Comparison of ENCODE assay signal across 16 cellular contexts in the genomic region with DNA sequence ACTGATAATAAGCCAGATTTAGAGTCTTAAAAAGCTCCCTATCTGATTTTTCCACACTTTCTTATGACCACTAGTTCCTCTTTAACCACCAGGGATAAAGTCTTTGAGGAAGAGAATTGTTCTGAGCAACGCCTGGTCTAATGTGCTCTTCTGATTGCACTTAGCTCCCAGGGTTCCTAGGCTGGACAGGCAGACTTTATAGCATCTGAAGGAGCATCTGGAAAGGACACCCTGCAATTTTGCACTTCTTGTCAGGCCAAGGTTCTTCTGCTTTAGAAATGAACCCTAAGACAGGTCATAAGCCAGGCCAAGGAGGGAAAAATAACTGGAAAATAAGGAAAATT.
A peak's percentile ranks its signal among the peaks of the same experiment; 100 is the strongest.
DNase-seq lines count a peak whose midpoint lies in the region; ATAC-seq, FAIRE-seq and TF ChIP-seq lines count a peak whose summit lies in the region.
"Had no signal": no experiment of that assay in that cellular context is flagged by ENCODE, and none has a peak within 500 bp of the region (broad histone marks: within the 10 kb centered on the region; RNA-seq: fewer than 3 reads in every experiment).

No MANE protein-coding gene starts in this region.

- no peaks in the 10 kb centered on the region for H3K4me1 Mint-ChIP-seq in stimulated activated naive CD8-positive, alpha-beta T cell treated with anti-CD3 and anti-CD28 coated beads, Interleukin-15, amount 100 ng/mL, for 72 hours

- CTCF ChIA-PET in HEK293 (lab: Yijun Ruan, JAX): interaction anchor here (1.4 to 2.2 kb wide), 3 partner anchors 26 to 768 kb away, joined by 4 to 7 read pairs (median 7); no protein-coding TSS in a partner anchor

- no peaks in the 10 kb centered on the region for H3K27me3 Mint-ChIP-seq in stimulated activated naive CD8-positive, alpha-beta T cell treated with anti-CD3 and anti-CD28 coated beads, Interleukin-15, amount 100 ng/mL, for 72 hours

- H3K4me2 ChIP-seq in BLaER1: peak overlapping the region; percentile 41

- peak overlapping the region in 1 of 2 donors; percentile 23 for H3K27ac Mint-ChIP-seq in stimulated activated naive CD8-positive, alpha-beta T cell treated with anti-CD3 and anti-CD28 coated beads, Interleukin-15, amount 100 ng/mL, for 72 hours

- intact Hi-C loops in mucosa of descending colon (cut with DNase I, micrococcal nuclease) (loop anchor here in 1 of 2 donors (10.0 kb wide), 1 partner anchor 628 kb away; no protein-coding TSS in a partner anchor), uterus (cut with DNase I; ENCODE audit: low total_unique reads) (loop anchor here (10.0 kb wide), 1 partner anchor 768 kb away; no protein-coding TSS in a partner anchor)

- POLR2A ChIA-PET in HEK293 (lab: Yijun Ruan, JAX): no interaction called here

- H3K9ac ChIP-seq in BLaER1: no peak overlapping the region

- ATAC-seq in mucosa of descending colon: peak; percentile 67
- no peak for ATAC-seq in stimulated activated naive CD8-positive, alpha-beta T cell treated with anti-CD3 and anti-CD28 coated beads, Interleukin-15, amount 100 ng/mL, for 72 hours
- ATAC-seq: SK-N-SH treated with all-trans-retinoic acid at 6 μM for 48 hours had no signal

- H3K4me3 Mint-ChIP-seq in stimulated activated naive CD8-positive, alpha-beta T cell treated with anti-CD3 and anti-CD28 coated beads, Interleukin-15, amount 100 ng/mL, for 72 hours: no peak overlapping the region

- H3K27ac ChIP-seq in BLaER1: peak overlapping the region; percentile 25; the same call in 1 of the 2 replicates
- H3K27ac ChIP-seq in HEK293 (ENCODE audit: extremely low read depth, low read depth, low read length): 0 out of 2 replicates have a peak overlapping the region, but pooled peaks have one; percentile 1
- peak overlapping the region; percentile 62 for H3K27ac ChIP-seq in VCaP
- no peak overlapping the region for H3K27ac ChIP-seq in uterus

- H3K4me1 ChIP-seq in BLaER1 (peaks cover 93% of the 10 kb centered on the region), HEK293 (ENCODE audit: control insufficient read depth, insufficient read depth, low read length) (no peaks in the 10 kb centered on the region), mucosa of descending colon (ENCODE audit: low read depth) (no peaks in the 10 kb centered on the region), uterus (no peaks in the 10 kb centered on the region)

- no peak for TF ChIP-seq CTCF in HEK293 (tag by site-specific recombination; IDR thresholded peaks at IDR 0.05)
- TF ChIP-seq CTCF in VCaP (conservative IDR thresholded peaks at IDR 0.05): no peak
- no peak for TF ChIP-seq CTCF in mucosa of descending colon (IDR thresholded peaks at IDR 0.05)
- TF ChIP-seq CTCF in uterus (IDR thresholded peaks at IDR 0.05): no peak

- H4K20me1 ChIP-seq in BLaER1: no peaks in the 10 kb centered on the region

- DNase-seq in mucosa of descending colon: peak in 1 of 3 donors; percentile 8
- DNase-seq in stimulated activated naive CD8-positive, alpha-beta T cell treated with anti-CD3 and anti-CD28 coated beads, Interleukin-15, amount 100 ng/mL, for 72 hours: no peak
- DNase-seq in stimulated activated CD4-positive, alpha-beta T cell treated with anti-CD3 and anti-CD28 coated beads, Interleukin-12 subunit alpha, Interleukin-12 subunit beta, amount 100 ng/mL, for 4 hours: no peak
- no peak for DNase-seq in uterus
- no peak for DNase-seq in GM12891 (ENCODE audit: insufficient read length, low spot score)
- DNase-seq: AML-193, EL, GOT3, KG1, SIG-M5 had no signal

- no peak for FAIRE-seq in GM12891 (lab: Jason Lieb, UNC)
- FAIRE-seq: GM12892, GM18507 had no signal

- TF ChIP-seq POLR2A in uterus (IDR thresholded peaks at IDR 0.05): no peak
- no peak for TF ChIP-seq POLR2A in GM12891 (IDR thresholded peaks at IDR 0.05; ENCODE audit: low read depth, low read length)

- H3K27me3 ChIP-seq in BLaER1 (no peaks in the 10 kb centered on the region), uterus (no peaks in the 10 kb centered on the region)

- H3K4me3 ChIP-seq in BLaER1 (no peak overlapping the region), HEK293 (ENCODE audit: low read depth, low read length) (no peak overlapping the region), mucosa of descending colon (no peak overlapping the region), uterus (no peak overlapping the region)

- H3K36me3 ChIP-seq in BLaER1 (no peaks in the 10 kb centered on the region), HEK293 (ENCODE audit: control insufficient read depth in 2 of 2, insufficient read depth in 1 of 2, low read length in 2 of 2) (peaks cover 0 to 6% of the 10 kb centered on the region in 2 experiments; a peak in 1 of 3 replicates), mucosa of descending colon (ENCODE audit: low read depth) (no peaks in the 10 kb centered on the region), uterus (no peaks in the 10 kb centered on the region)

- H3K9me3 Mint-ChIP-seq in stimulated activated naive CD8-positive, alpha-beta T cell treated with anti-CD3 and anti-CD28 coated beads, Interleukin-15, amount 100 ng/mL, for 72 hours: no peaks in the 10 kb centered on the region

- H3K9me3 ChIP-seq in BLaER1 (peaks cover 3% of the 10 kb centered on the region), HEK293 (ENCODE audit: control insufficient read depth, insufficient read depth, low read depth, low read length) (no peaks in the 10 kb centered on the region), mucosa of descending colon (no peaks in the 10 kb centered on the region), uterus (no peaks in the 10 kb centered on the region)

TF ChIP-seq in HEK293, 187 proteins besides CTCF, POLR2A, EP300 and RAD21:
- no peak for TF ChIP-seq RBAK (tag by site-specific recombination; IDR thresholded peaks at IDR 0.05)
- TF ChIP-seq YY2 (tag by site-specific recombination; IDR thresholded peaks at IDR 0.05): no peak
- no peak for TF ChIP-seq ZNF555 (tag by site-specific recombination; conservative IDR thresholded peaks at IDR 0.05)
TF ChIP-seq in HEK293: peak in this region for 0.

TF ChIP-seq in GM12891, 5 proteins besides CTCF, POLR2A, EP300 and RAD21:
- TF ChIP-seq TAF1 (IDR thresholded peaks at IDR 0.05; ENCODE audit: low read depth, low read length) (no peak), POU2F2 (IDR thresholded peaks at IDR 0.05; ENCODE audit: low read depth, low read length) (no peak), POLR2AphosphoS5 (IDR thresholded peaks at IDR 0.05; ENCODE audit: low read depth, low read length) (no peak), PAX5 (IDR thresholded peaks at IDR 0.05; ENCODE audit: insufficient read depth, low read length, severe bottlenecking) (no peak)

Comparison
In these comparisons a context has a peak if more than half of its experiments do, and no peak if none do; other contexts are left out.
1. H3K27ac ChIP-seq: peak in BLaER1 (single experiment), HEK293 (single experiment) and VCaP (single experiment); none in uterus (0 of 2).